Comparison of ENCODE assay signal across 20 cellular contexts in genomic region chr7:47683485-47683898, GRCh38.
"Had no signal": no experiment of that assay in that cellular context is flagged by ENCODE, and none has a peak within 500 bp of the region (broad histone marks: within the 10 kb centered on the region; RNA-seq: fewer than 3 reads in every experiment).

No MANE protein-coding gene starts in this region.

- ATAC-seq: activated CD4-positive, alpha-beta T cell treated with anti-CD3 and anti-CD28 coated beads for 36 hours; foreskin keratinocyte; left lobe of liver; lower lobe of right lung; naive thymus-derived CD4-positive, alpha-beta T cell had no signal

- H3K4me3 ChIP-seq: coronary artery, lower lobe of right lung, thoracic aorta, upper lobe of left lung had no signal

- DNase-seq: activated B cell treated with CpG ODN at 0.5 μM for 24 hours; activated CD4-positive, alpha-beta T cell treated with anti-CD3 and anti-CD28 coated beads for 36 hours; activated CD4-positive, alpha-beta T cell treated with anti-CD3 and anti-CD28 coated beads, Interleukin-2, amount 50 U/mL, for 4 hours; activated effector memory CD4-positive, alpha-beta T cell treated with Interleukin-2 at 50 U/mL for 16 hours; activated naive CD4-positive, alpha-beta T cell treated with anti-CD3 and anti-CD28 coated beads for 36 hours; activated naive CD8-positive, alpha-beta T cell treated with anti-CD3 and anti-CD28 coated beads, Interleukin-2, amount 10 ng/mL, durations not matched to agents 7 days and 5 days; activated T-cell treated with anti-CD3 and anti-CD28 coated beads, Interleukin-2, amount 50 U/mL, for 48 hours; amniotic stem cell; foreskin keratinocyte; kidney; lower lobe of right lung; naive thymus-derived CD4-positive, alpha-beta T cell; retina; stimulated activated CD4-positive, alpha-beta T cell treated with anti-CD3 and anti-CD28 coated beads, Interleukin-4, amount 100 ng/mL, for 24 hours; stimulated activated naive CD4-positive, alpha-beta T cell treated with Interleukin-2 at 50 U/mL for 16 hours; T-helper 9 cell; upper lobe of left lung had no signal

- H3K4me1 ChIP-seq: foreskin keratinocyte, lower lobe of right lung, upper lobe of left lung had no signal

- H3K9me3 ChIP-seq: lower lobe of right lung, thoracic aorta, upper lobe of left lung had no signal

- H3K27me3 ChIP-seq: foreskin keratinocyte, upper lobe of left lung had no signal

- H3K36me3 ChIP-seq: lower lobe of right lung, thoracic aorta, upper lobe of left lung had no signal

- H3K27ac ChIP-seq: coronary artery, foreskin keratinocyte, lower lobe of right lung, thoracic aorta, upper lobe of left lung had no signal
